ENCODE assay signal across 12 cellular contexts in genomic region chr5:158406884-158407790, GRCh38.
DNase-seq lines count a peak whose midpoint lies in the region; ATAC-seq and TF ChIP-seq lines count a peak whose summit lies in the region.
"Had no signal": no experiment of that assay in that cellular context is flagged by ENCODE, and none has a peak within 500 bp of the region (broad histone marks: within the 10 kb centered on the region; RNA-seq: fewer than 3 reads in every experiment).

No MANE protein-coding gene starts in this region.

- peak overlapping the region; percentile 90 for H3K27ac ChIP-seq in ACC112 (ENCODE audit: low read depth, low read length)
- no peak overlapping the region for H3K27ac ChIP-seq in MM.1S (ENCODE audit: low read length)
- H3K27ac ChIP-seq: heart right ventricle had no signal

- DNase-seq in MM.1S (peak; percentile 42), dedifferentiated amniotic fluid mesenchymal stem cell (ENCODE audit: extremely low spot score) (peak; percentile 73), H7 (no peak), left colon (no peak), DMS53 treated with DMSO at 0.1 percent for 48 hours (lab: John Stamatoyannopoulos, UW; ENCODE audit: unreplicated experiment) (no peak), NCI-H1436 (lab: John Stamatoyannopoulos, UW) (no peak)
- DNase-seq: CD8-positive, alpha-beta T cell; heart right ventricle; naive thymus-derived CD8-positive, alpha-beta T cell; NCI-H510A treated with DMSO at 0.1 percent for 48 hours had no signal

- H3K27me3 ChIP-seq in ACC112 (ENCODE audit: insufficient read depth, low read length) (no peaks in the 10 kb centered on the region), MM.1S (replicated peaks; ENCODE audit: insufficient read depth, low read length) (no peaks in the 10 kb centered on the region), H7 (ENCODE audit: control insufficient read depth, insufficient read depth, low read length) (no peaks in the 10 kb centered on the region)
- H3K27me3 ChIP-seq: heart right ventricle had no signal

- H3F3A ChIP-seq in MM.1S (ENCODE audit: insufficient read depth, low read length): no peaks in the 10 kb centered on the region

- H3K4me3 ChIP-seq in ACC112 (ENCODE audit: low read depth, low read length) (no peak overlapping the region), MM.1S (ENCODE audit: low read length) (no peak overlapping the region), H7 (ENCODE audit: insufficient read depth, low read depth, low read length) (no peak overlapping the region)
- H3K4me3 ChIP-seq: heart right ventricle had no signal

- no peaks in the 10 kb centered on the region for H3K9me2 ChIP-seq in MM.1S (replicated peaks; ENCODE audit: insufficient read depth, low read length)

- H3K36me3 ChIP-seq in ACC112 (ENCODE audit: insufficient read depth, low read length) (no peaks in the 10 kb centered on the region), MM.1S (replicated peaks; ENCODE audit: insufficient read depth, low read length) (no peaks in the 10 kb centered on the region), H7 (replicated peaks; ENCODE audit: control insufficient read depth, insufficient read depth, low read length) (no peaks in the 10 kb centered on the region)
- H3K36me3 ChIP-seq: heart right ventricle had no signal

- no peaks in the 10 kb centered on the region for H4K20me1 ChIP-seq in MM.1S (ENCODE audit: insufficient read depth, low read length)

- ATAC-seq in GM18867 (IDR thresholded peaks at IDR 0.05; ENCODE audit: unreplicated experiment) (peak; percentile 57), left colon (no peak)
- ATAC-seq: CD8-positive, alpha-beta T cell; heart right ventricle; naive thymus-derived CD8-positive, alpha-beta T cell had no signal

- no peak overlapping the region for H3K9ac ChIP-seq in MM.1S (ENCODE audit: low read length)

- peaks cover 11% of the 10 kb centered on the region for H3K4me1 ChIP-seq in ACC112 (ENCODE audit: control insufficient read depth, insufficient read depth, low read length, unreplicated experiment)
- H3K4me1 ChIP-seq in MM.1S (ENCODE audit: low read length): peaks cover 30% of the 10 kb centered on the region

- H3K4me2 ChIP-seq in MM.1S (ENCODE audit: low read depth, low read length): peak overlapping the region; percentile 5; the same call in 1 of the 2 replicates

- TF ChIP-seq CTCF in MM.1S (IDR thresholded peaks at IDR 0.05; ENCODE audit: low read length): no peak

- no peaks in the 10 kb centered on the region for H3K9me3 ChIP-seq in MM.1S (replicated peaks; ENCODE audit: insufficient read depth, low read length)

- H2AFZ ChIP-seq in ACC112 (ENCODE audit: low read length, unreplicated experiment) (peak overlapping the region; percentile 58), MM.1S (ENCODE audit: low read length) (no peak overlapping the region)

- intact Hi-C loops in left colon (cut with DNase I, micrococcal nuclease): no loop called here

- H3K79me2 ChIP-seq in ACC112 (ENCODE audit: control insufficient read depth, insufficient read depth, low read length, unreplicated experiment) (no peaks in the 10 kb centered on the region), MM.1S (ENCODE audit: low read length) (no peaks in the 10 kb centered on the region)

Comparison
In these comparisons a context has a peak if more than half of its experiments do, and no peak if none do; other contexts are left out.
1. DNase-seq: peak in MM.1S (single experiment) and dedifferentiated amniotic fluid mesenchymal stem cell (single experiment); none in H7 (single experiment), left colon (0 of 2), DMS53 treated with DMSO at 0.1 percent for 48 hours (single experiment) and NCI-H1436 (single experiment).